19 cellular contexts compared by ENCODE assay signal in genomic region chr5:27592231-27592630, GRCh38.
DNase-seq lines count a peak whose midpoint lies in the region; ATAC-seq and TF ChIP-seq lines count a peak whose summit lies in the region.
"Had no signal": no experiment of that assay in that cellular context is flagged by ENCODE, and none has a peak within 500 bp of the region (broad histone marks: within the 10 kb centered on the region; RNA-seq: fewer than 3 reads in every experiment).

No MANE protein-coding gene starts in this region.

- no peak for TF ChIP-seq CTCF in cardiac fibroblast (IDR thresholded peaks at IDR 0.05; ENCODE audit: low read depth, low read length)

- H3K27me3 ChIP-seq in MG63: no peaks in the 10 kb centered on the region
- H3K27me3 ChIP-seq in mesenchymal stem cell (ENCODE audit: control insufficient read depth in 1 of 2, insufficient read depth in 1 of 2, low read length in 2 of 2): no peaks in the 10 kb centered on the region
- H3K27me3 ChIP-seq: right atrium auricular region, transverse colon had no signal

- no peak overlapping the region for H3K4ac ChIP-seq in mesenchymal stem cell (ENCODE audit: low read depth in 1 of 2, low read length in 2 of 2)

- no peak overlapping the region for H2BK120ac ChIP-seq in mesenchymal stem cell (ENCODE audit: low read depth, low read length)

- H3K79me1 ChIP-seq in mesenchymal stem cell (replicated peaks; ENCODE audit: low read length, poor library complexity, severe bottlenecking): no peaks in the 10 kb centered on the region

- H3K14ac ChIP-seq in mesenchymal stem cell (ENCODE audit: low read length in 2 of 2): no peak overlapping the region

- H2BK12ac ChIP-seq in mesenchymal stem cell (ENCODE audit: low read length in 2 of 2): no peak overlapping the region

- H2AK5ac ChIP-seq in mesenchymal stem cell (ENCODE audit: low read length, severe bottlenecking): no peak overlapping the region

- no peaks in the 10 kb centered on the region for H3K4me1 ChIP-seq in mesenchymal stem cell (ENCODE audit: control insufficient read depth, insufficient read depth, low read depth, low read length)
- H3K4me1 ChIP-seq: right atrium auricular region, transverse colon had no signal

- no peak overlapping the region for H3K4me2 ChIP-seq in mesenchymal stem cell (ENCODE audit: low read length, poor library complexity, severe bottlenecking)

- H3K18ac ChIP-seq in mesenchymal stem cell (ENCODE audit: low read depth in 1 of 2, low read length in 2 of 2): no peak overlapping the region

- H3K36me3 ChIP-seq in MG63: no peaks in the 10 kb centered on the region
- no peaks in the 10 kb centered on the region for H3K36me3 ChIP-seq in mesenchymal stem cell (ENCODE audit: control insufficient read depth in 1 of 2, insufficient read depth in 2 of 2, low read depth in 1 of 2, low read length in 2 of 2)
- H3K36me3 ChIP-seq: right atrium auricular region, transverse colon had no signal

- ATAC-seq in HG02973 (IDR thresholded peaks at IDR 0.05; ENCODE audit: unreplicated experiment): no peak
- ATAC-seq: left colon had no signal

- no peak overlapping the region for H3K23ac ChIP-seq in mesenchymal stem cell (ENCODE audit: low read length in 2 of 2)

- H3K9me3 ChIP-seq in MG63: no peaks in the 10 kb centered on the region; the same call in 1 of the 2 replicates
- H3K9me3 ChIP-seq in mesenchymal stem cell (ENCODE audit: control insufficient read depth, low read length): no peaks in the 10 kb centered on the region
- H3K9me3 ChIP-seq: right atrium auricular region had no signal

- no peak overlapping the region for H3K9ac ChIP-seq in mesenchymal stem cell (ENCODE audit: low read length)

- H3K4me3 ChIP-seq in MG63: no peak overlapping the region
- H3K4me3 ChIP-seq in cardiac fibroblast (replicated peaks in 1 of 2; ENCODE audit: low read depth in 2 of 2, low read length in 2 of 2): no peak overlapping the region
- H3K4me3 ChIP-seq in mesenchymal stem cell (ENCODE audit: insufficient read depth in 1 of 2, low read depth in 1 of 2, low read length in 2 of 2): no peak overlapping the region
- H3K4me3 ChIP-seq: right atrium auricular region, transverse colon had no signal

- WGBS in mesenchymal stem cell: no CpG with 5 or more reads among the region's 1 CpG

- H4K91ac ChIP-seq in mesenchymal stem cell (ENCODE audit: low read length): no peak overlapping the region

- no peak overlapping the region for H2BK5ac ChIP-seq in mesenchymal stem cell (ENCODE audit: low read depth, low read length, poor library complexity, severe bottlenecking)

- H4K8ac ChIP-seq in mesenchymal stem cell (ENCODE audit: low read length): no peak overlapping the region

- DNase-seq in DMS79 (lab: John Stamatoyannopoulos, UW) (peak; percentile 91), MG63 (peak; percentile 9), cardiac fibroblast (ENCODE audit: low read depth in 2 of 2) (peak; percentile 27 to 61), mesenchymal stem cell (peak; percentile 63), T-helper 1 cell (no peak), activated gamma-delta T cell treated with Interleukin-2 at 50 U/mL for 16 hours (no peak), D341Med (ENCODE audit: low spot score) (no peak)
- DNase-seq: CD4-positive, alpha-beta T cell; endodermal cell; foreskin fibroblast; H9; left colon; NCI-H2029; nucleus accumbens; stimulated activated naive CD4-positive, alpha-beta T cell treated with Interleukin-2 at 50 U/mL for 16 hours; T1000; transverse colon had no signal

- no peak overlapping the region for H2BK15ac ChIP-seq in mesenchymal stem cell (ENCODE audit: low read depth, poor library complexity, severe bottlenecking)

- H2AFZ ChIP-seq in mesenchymal stem cell (ENCODE audit: low read depth, low read length): no peak overlapping the region

- H3K27ac ChIP-seq in mesenchymal stem cell (ENCODE audit: low read length, poor library complexity, severe bottlenecking): no peak overlapping the region
- H3K27ac ChIP-seq: right atrium auricular region, transverse colon had no signal

Comparison
In these comparisons a context has a peak if more than half of its experiments do, and no peak if none do; other contexts are left out.
1. DNase-seq: peak in DMS79 (single experiment), MG63 (single experiment), cardiac fibroblast (2 of 2) and mesenchymal stem cell (single experiment); none in T-helper 1 cell (0 of 5), activated gamma-delta T cell treated with Interleukin-2 at 50 U/mL for 16 hours (single experiment) and D341Med (single experiment).